In genomic region chr2:96022701-96023522, GRCh38 we compare ENCODE assay signal across 1 cellular context.
TF ChIP-seq lines count a peak whose summit lies in the region.
"Not testable (repeated sequence)": the region's sequence is repeated elsewhere in the genome, so short reads cannot be mapped to it uniquely, and the experiment has no call there.

No MANE protein-coding gene starts in this region.

TF ChIP-seq in K562, 482 proteins besides CTCF, POLR2A, EP300 and RAD21 (continued from another document):
- peak; percentile 34; the same call in 1 of the 2 replicates for TF ChIP-seq TFAP4 (CRISPR knock-in tag; IDR thresholded peaks at IDR 0.05; ENCODE audit: borderline replicate concordance)
- 0 out of 2 replicates have a peak, but pooled peaks have one; percentile 15 for TF ChIP-seq JUND (IDR thresholded peaks at IDR 0.05; ENCODE audit: borderline replicate concordance, low read depth, low read length)
- not testable (repeated sequence) for TF ChIP-seq JUND (tag; IDR thresholded peaks at IDR 0.05; ENCODE audit: borderline replicate concordance, low read depth, low read length)
- 0 out of 2 replicates have a peak, but pooled peaks have one; percentile 33 for TF ChIP-seq SP1 (CRISPR knock-in tag; IDR thresholded peaks at IDR 0.05)
- peak; percentile 81; the same call in 1 of the 2 replicates for TF ChIP-seq STAG1 (CRISPR knock-in tag; IDR thresholded peaks at IDR 0.05; ENCODE audit: borderline replicate concordance)
